In genomic region chr3:154421067-154421466, GRCh38 we compare ENCODE assay signal across 16 cellular contexts. TPM values are rescaled to one million over a fixed set of nuclear protein-coding genes. Genes with fewer than 3 reads are reported as not detected.
A peak's percentile ranks its signal among the peaks of the same experiment; 100 is the strongest.
DNase-seq lines count a peak whose midpoint lies in the region; ATAC-seq and TF ChIP-seq lines count a peak whose summit lies in the region.
"Had no signal": no experiment of that assay in that cellular context is flagged by ENCODE, and none has a peak within 500 bp of the region (broad histone marks: within the 10 kb centered on the region; RNA-seq: fewer than 3 reads in every experiment).

No MANE protein-coding gene starts in this region.

- CTCF ChIA-PET in MCF 10A (lab: Yijun Ruan, JAX), result no interaction called here
- CTCF ChIA-PET in mammary epithelial cell (lab: Charles Lee; ENCODE audit: low non-redundant PET), result no interaction called here

- H3K4me1 ChIP-seq in mammary epithelial cell (ENCODE audit: insufficient read depth, low read length), result no peaks in the 10 kb centered on the region
- H3K4me1 ChIP-seq in SJCRH30, result no peaks in the 10 kb centered on the region
- H3K4me1 ChIP-seq: psoas muscle had no signal

- no peaks in the 10 kb centered on the region for H3K27me3 Mint-ChIP-seq in MCF 10A (ENCODE audit: insufficient read depth, unreplicated experiment)
- peaks cover 0 to 5% of the 10 kb centered on the region in 2 donors for H3K27me3 Mint-ChIP-seq in stimulated activated naive B cell treated with anti-CD40 and anti-IgM and Interleukin-4, amounts not matched to agents 10 μg/mL and 1 μg/mL and 100 μg/mL, for 72 hours
- H3K27me3 Mint-ChIP-seq in activated naive CD8-positive, alpha-beta T cell treated with anti-CD3 and anti-CD28 coated beads for 36 hours, result no peaks in the 10 kb centered on the region
- H3K27me3 Mint-ChIP-seq: brain had no signal

- POLR2A ChIA-PET in MCF 10A (lab: Yijun Ruan, JAX), result no interaction called here

- H3K36me3 Mint-ChIP-seq in MCF 10A (ENCODE audit: insufficient read depth, unreplicated experiment), result no peaks in the 10 kb centered on the region
- no peaks in the 10 kb centered on the region for H3K36me3 Mint-ChIP-seq in stimulated activated naive B cell treated with anti-CD40 and anti-IgM and Interleukin-4, amounts not matched to agents 10 μg/mL and 1 μg/mL and 100 μg/mL, for 72 hours
- H3K36me3 Mint-ChIP-seq in activated naive CD8-positive, alpha-beta T cell treated with anti-CD3 and anti-CD28 coated beads for 36 hours, result no peaks in the 10 kb centered on the region
- H3K36me3 Mint-ChIP-seq: brain had no signal

- in situ Hi-C loops in mammary epithelial cell (cut with MboI; ENCODE audit: low sequenced_read_pairs in 2 of 2), result no loop called here

- dilution Hi-C loops in mammary epithelial cell (cut with HindIII; ENCODE audit: low sequenced_read_pairs), result no loop called here

- intact Hi-C loops in MCF 10A (cut with micrococcal nuclease), result no loop called here
- intact Hi-C loops in mammary epithelial cell (cut with micrococcal nuclease), result no loop called here

- no peaks in the 10 kb centered on the region for H3K27me3 ChIP-seq in mammary epithelial cell (ENCODE audit: insufficient read depth, low read length)
- no peaks in the 10 kb centered on the region for H3K27me3 ChIP-seq in SJCRH30

- H3K4me3 ChIP-seq in mammary epithelial cell (replicated peaks in 1 of 3; ENCODE audit: insufficient read depth in 1 of 3, low read depth in 2 of 3, low read length in 3 of 3) (no peak overlapping the region), SJCRH30 (no peak overlapping the region), fibroblast of mammary gland (ENCODE audit: control insufficient read depth, low read depth, low read length) (no peak overlapping the region)
- H3K4me3 ChIP-seq: psoas muscle had no signal

- no peak for ATAC-seq in stimulated activated naive B cell treated with anti-CD40 and anti-IgM and Interleukin-4, amounts not matched to agents 10 μg/mL and 1 μg/mL and 100 μg/mL, for 72 hours (replicated peaks)
- ATAC-seq: psoas muscle had no signal

- H4K20me1 ChIP-seq in mammary epithelial cell (ENCODE audit: insufficient read depth, low read length), result no peaks in the 10 kb centered on the region

- DNase-seq in MCF 10A (ENCODE audit: unreplicated experiment) (peak; percentile 53), mammary epithelial cell (no peak), SJCRH30 (peak; percentile 26 to 54), fibroblast of mammary gland (ENCODE audit: low read depth) (peak; percentile 12)
- DNase-seq in stimulated activated naive B cell treated with anti-CD40 and anti-IgM and Interleukin-4, amounts not matched to agents 10 μg/mL and 1 μg/mL and 100 μg/mL, for 72 hours, result no peak
- DNase-seq in stimulated activated CD4-positive, alpha-beta T cell treated with anti-CD3 and anti-CD28 coated beads, Interleukin-4, amount 100 ng/mL, for 1 hour, result no peak
- DNase-seq in activated naive CD4-positive, alpha-beta T cell (lab: John Stamatoyannopoulos, UW), result no peak
- DNase-seq in activated naive CD8-positive, alpha-beta T cell treated with anti-CD3 and anti-CD28 coated beads for 36 hours, result no peak
- DNase-seq: NCI-H2171; psoas muscle; stimulated activated CD4-positive, alpha-beta T cell treated with anti-CD3 and anti-CD28 coated beads, Interleukin-2, amount 100 ng/mL, for 48 hours; stimulated activated naive CD4-positive, alpha-beta T cell had no signal

- H3K9me3 ChIP-seq in mammary epithelial cell (replicated peaks; ENCODE audit: insufficient read depth, low read length) (no peaks in the 10 kb centered on the region), SJCRH30 (replicated peaks) (no peaks in the 10 kb centered on the region)
- H3K9me3 ChIP-seq: psoas muscle had no signal

- H3K4me3 Mint-ChIP-seq in MCF 10A (ENCODE audit: unreplicated experiment), result no peak overlapping the region
- H3K4me3 Mint-ChIP-seq in stimulated activated naive B cell treated with anti-CD40 and anti-IgM and Interleukin-4, amounts not matched to agents 10 μg/mL and 1 μg/mL and 100 μg/mL, for 72 hours, result no peak overlapping the region
- H3K4me3 Mint-ChIP-seq in activated naive CD8-positive, alpha-beta T cell treated with anti-CD3 and anti-CD28 coated beads for 36 hours, result no peak overlapping the region
- H3K4me3 Mint-ChIP-seq: brain had no signal

- no peak for TF ChIP-seq CTCF in MCF 10A (IDR thresholded peaks at IDR 0.05; ENCODE audit: unreplicated experiment)
- TF ChIP-seq CTCF in mammary epithelial cell (conservative IDR thresholded peaks at IDR 0.05 in 1 of 2, IDR thresholded peaks at IDR 0.05 in 1 of 2; ENCODE audit: extremely low read depth in 1 of 2, insufficient read depth in 1 of 2, low read depth in 1 of 2, low read length in 2 of 2), result no peak
- TF ChIP-seq CTCF in fibroblast of mammary gland (conservative IDR thresholded peaks at IDR 0.05; ENCODE audit: control insufficient read depth, insufficient read depth, low read depth, low read length), result no peak

- no peak overlapping the region for H3K27ac Mint-ChIP-seq in MCF 10A (ENCODE audit: low read depth, unreplicated experiment)
- H3K27ac Mint-ChIP-seq in stimulated activated naive B cell treated with anti-CD40 and anti-IgM and Interleukin-4, amounts not matched to agents 10 μg/mL and 1 μg/mL and 100 μg/mL, for 72 hours, result peak overlapping the region; percentile 4
- H3K27ac Mint-ChIP-seq in activated naive CD8-positive, alpha-beta T cell treated with anti-CD3 and anti-CD28 coated beads for 36 hours, result no peak overlapping the region
- H3K27ac Mint-ChIP-seq: brain had no signal

- H2AFZ ChIP-seq in mammary epithelial cell (ENCODE audit: low read depth, low read length), result no peak overlapping the region

- no TSS peak for BruUV-seq in MCF 10A (replicated peaks; lab: Mats Ljungman, UMichigan)
- no TSS peak for BruUV-seq in mammary epithelial cell (replicated peaks; lab: Mats Ljungman, UMichigan)

- no peak overlapping the region for H3K9ac ChIP-seq in mammary epithelial cell (ENCODE audit: insufficient read depth, low read length)

- no peaks in the 10 kb centered on the region for H3K9me3 Mint-ChIP-seq in MCF 10A (ENCODE audit: unreplicated experiment)
- peaks cover 0 to 1% of the 10 kb centered on the region in 2 donors for H3K9me3 Mint-ChIP-seq in stimulated activated naive B cell treated with anti-CD40 and anti-IgM and Interleukin-4, amounts not matched to agents 10 μg/mL and 1 μg/mL and 100 μg/mL, for 72 hours
- H3K9me3 Mint-ChIP-seq in activated naive CD8-positive, alpha-beta T cell treated with anti-CD3 and anti-CD28 coated beads for 36 hours, result peaks cover 2% of the 10 kb centered on the region

- no peak overlapping the region for H3K4me2 ChIP-seq in mammary epithelial cell (ENCODE audit: insufficient read depth, low read depth, low read length)

- H3K79me2 ChIP-seq in mammary epithelial cell (ENCODE audit: insufficient read depth, low read length), result no peaks in the 10 kb centered on the region

- H3K27ac ChIP-seq in mammary epithelial cell (ENCODE audit: insufficient read depth, low read depth, low read length) (no peak overlapping the region), SJCRH30 (no peak overlapping the region)
- H3K27ac ChIP-seq: epithelial cell of prostate, psoas muscle had no signal

- WGBS in mammary epithelial cell (ENCODE audit: low coverage, missing lambda C conversion rate), result 19% methylated on average over 3 of the region's 3 CpGs

- no peaks in the 10 kb centered on the region for H3K4me1 Mint-ChIP-seq in MCF 10A (ENCODE audit: insufficient read depth, unreplicated experiment)
- H3K4me1 Mint-ChIP-seq in stimulated activated naive B cell treated with anti-CD40 and anti-IgM and Interleukin-4, amounts not matched to agents 10 μg/mL and 1 μg/mL and 100 μg/mL, for 72 hours, result no peaks in the 10 kb centered on the region
- H3K4me1 Mint-ChIP-seq in activated naive CD8-positive, alpha-beta T cell treated with anti-CD3 and anti-CD28 coated beads for 36 hours, result no peaks in the 10 kb centered on the region
- H3K4me1 Mint-ChIP-seq: brain had no signal

- no peaks in the 10 kb centered on the region for H3K36me3 ChIP-seq in mammary epithelial cell (ENCODE audit: insufficient read depth, low read length)
- H3K36me3 ChIP-seq in SJCRH30, result no peaks in the 10 kb centered on the region

RNA-seq across cellular contexts. Expression of gene GPR149, which starts 8.9 kb away (rescaled TPM):
- total RNA-seq in MCF 10A (2022) (not detected in 2 replicates), mammary epithelial cell (not detected)
- not detected for polyA plus RNA-seq in mammary epithelial cell
- polyA minus RNA-seq in mammary epithelial cell, result not detected
- not detected in 2 replicates for total RNA-seq in SJCRH30 (2014; rRNA removed; shearing (Covaris generic))
- not detected for total RNA-seq in activated naive CD8-positive, alpha-beta T cell treated with anti-CD3 and anti-CD28 coated beads for 36 hours
- total RNA-seq: mononuclear cell, psoas muscle, RPMI7951 had no signal
- polyA plus RNA-seq: psoas muscle had no signal

Comparison
In these comparisons a context has a peak if more than half of its experiments do, and no peak if none do; other contexts are left out.
1. DNase-seq: peak in MCF 10A (single experiment), SJCRH30 (2 of 2) and fibroblast of mammary gland (single experiment); none in mammary epithelial cell (single experiment), stimulated activated naive B cell treated with anti-CD40 and anti-IgM and Interleukin-4, amounts not matched to agents 10 μg/mL and 1 μg/mL and 100 μg/mL, for 72 hours (single experiment), stimulated activated CD4-positive, alpha-beta T cell treated with anti-CD3 and anti-CD28 coated beads, Interleukin-4, amount 100 ng/mL, for 1 hour (single experiment), activated naive CD4-positive, alpha-beta T cell (0 of 4) and activated naive CD8-positive, alpha-beta T cell treated with anti-CD3 and anti-CD28 coated beads for 36 hours (single experiment).